ENCODE assay signal across 8 cellular contexts in genomic region chrX:47482512-47483309, GRCh38. TPM values are rescaled to one million over a fixed set of nuclear protein-coding genes. Genes with fewer than 3 reads are reported as not detected.
DNase-seq lines count a peak whose midpoint lies in the region; ATAC-seq, FAIRE-seq and TF ChIP-seq lines count a peak whose summit lies in the region.

Gene ZNF41, minus strand, starts transcription at chrX:47483222. Its CDS starts 15,741 bp downstream, at chrX:47467481.

- no peaks in the 10 kb centered on the region for H3K36me3 ChIP-seq in adipocyte (ENCODE audit: control insufficient read depth, insufficient read depth, low read length, severe bottlenecking)
- no peaks in the 10 kb centered on the region for H3K36me3 ChIP-seq in heart right ventricle
- no peaks in the 10 kb centered on the region for H3K36me3 ChIP-seq in upper lobe of left lung

- intact Hi-C loops in heart right ventricle (cut with DNase I): loop anchor here in 2 of 10 donors (5.0 to 10.0 kb wide), 3 partner anchors 248 to 355 kb away; partner anchors contain the start of genes CDK16 (in 1 of the 2), USP11 (in 1 of the 2) and ZNF81 (in 1 of the 2)
- intact Hi-C loops in posterior vena cava (cut with DNase I): no loop called here

- H3K27ac ChIP-seq in heart right ventricle (peak within 1 kb of the TSS; percentile 95 to 99 (median 98)), upper lobe of left lung (peak within 1 kb of the TSS; percentile 92 to 97 (median 95))

- peak; percentile 68; the same call in 1 of the 2 replicates for TF ChIP-seq POLR2A in GM12892 (IDR thresholded peaks at IDR 0.05; ENCODE audit: low read depth, low read length)
- TF ChIP-seq POLR2A in upper lobe of left lung (IDR thresholded peaks at IDR 0.05): peak in 3 of 4 donors; percentile 21 to 38 (median 24)

- H3K4me3 ChIP-seq in adipocyte (ENCODE audit: low read length) (peak within 1 kb of the TSS; percentile 81), heart right ventricle (peak within 1 kb of the TSS; percentile 57 to 91 (median 82)), upper lobe of left lung (peak within 1 kb of the TSS; percentile 42 to 80 (median 64))

- ATAC-seq in HG02840 (IDR thresholded peaks at IDR 0.05; ENCODE audit: low FRiP score, unreplicated experiment): peak; percentile 74
- peak; percentile 92 to 97 (median 94) for ATAC-seq in heart right ventricle
- peak; percentile 96 to 97 for ATAC-seq in upper lobe of left lung (ENCODE audit: low FRiP score in 2 of 2)

- TF ChIP-seq CTCF in heart right ventricle (IDR thresholded peaks at IDR 0.05) (no peak), upper lobe of left lung (IDR thresholded peaks at IDR 0.05) (no peak)

- peak within 1 kb of the TSS; percentile 92 for H3K9ac ChIP-seq in adipocyte (ENCODE audit: low read length)

- FAIRE-seq in GM12892 (lab: Jason Lieb, UNC): peak; percentile 88

- H3K27me3 ChIP-seq in adipocyte (replicated peaks; ENCODE audit: control insufficient read depth, insufficient read depth, low read length) (no peaks in the 10 kb centered on the region), heart right ventricle (no peaks in the 10 kb centered on the region), upper lobe of left lung (no peaks in the 10 kb centered on the region)

- no peaks in the 10 kb centered on the region for H3K9me3 ChIP-seq in adipocyte (ENCODE audit: control insufficient read depth, low read length)
- H3K9me3 ChIP-seq in heart right ventricle: no peaks in the 10 kb centered on the region
- H3K9me3 ChIP-seq in upper lobe of left lung: peaks cover 0 to 3% (median 0%) of the 10 kb centered on the region in 4 donors

- DNase-seq in GM12892 (ENCODE audit: insufficient read length): peak; percentile 56
- DNase-seq in NCI-H1436 (lab: John Stamatoyannopoulos, UW): peak; percentile 36
- peak; percentile 61 for DNase-seq in T follicular helper cell (ENCODE audit: low read depth)
- peak; percentile 84 for DNase-seq in adipocyte (ENCODE audit: low read depth)
- peak; percentile 65 to 71 for DNase-seq in heart right ventricle
- peak; percentile 91 for DNase-seq in posterior vena cava (ENCODE audit: low spot score)
- DNase-seq in upper lobe of left lung: peak; percentile 81 to 88

- peaks cover 10% of the 10 kb centered on the region for H3K4me1 ChIP-seq in adipocyte (ENCODE audit: control insufficient read depth, insufficient read depth, low read length)
- H3K4me1 ChIP-seq in heart right ventricle: peaks cover 0 to 39% (median 12%) of the 10 kb centered on the region in 9 donors
- H3K4me1 ChIP-seq in upper lobe of left lung: peaks cover 0 to 2% (median 1%) of the 10 kb centered on the region in 4 donors

- no peak for TF ChIP-seq EP300 in upper lobe of left lung (IDR thresholded peaks at IDR 0.05)

- WGBS in heart right ventricle, 2 donors: 0 to 1% methylated on average over 46 to 64 of the region's 77 CpGs
- 0 to 54% methylated on average over 1 to 53 of the region's 77 CpGs for WGBS in upper lobe of left lung, 2 donors

RNA-seq across cellular contexts. Expression of gene ZNF41, which starts in this region (rescaled TPM):
- 3.1 TPM for polyA plus RNA-seq in GM12892 (2012; ENCODE audit: missing spikeins)
- 10 to 100 TPM; 10.6 to 19.3 (median 14.8) TPM for total RNA-seq in heart right ventricle
- polyA plus RNA-seq in heart right ventricle: 1 to 10 TPM; 3.1 to 6.7 TPM
- total RNA-seq in posterior vena cava: 1 to 10 TPM; 6.4 to 8.5 TPM
- 10 to 100 TPM in 3 of 6 donors, 1 to 10 TPM in 3; 3.4 to 35.6 (median 10.2) TPM for total RNA-seq in upper lobe of left lung

Comparison
In these comparisons a context has a peak if more than half of its experiments do, and no peak if none do; other contexts are left out.
1. Peak in every context shown above with its lines: DNase-seq, ATAC-seq, H3K4me3 ChIP-seq and H3K27ac ChIP-seq.
2. DNase-seq: peak in every context shown above with its lines; median percentile 91 in posterior vena cava; 84 in upper lobe of left lung; 84 in adipocyte; 68 in heart right ventricle; 61 in T follicular helper cell; 56 in GM12892; 36 in NCI-H1436.